ENCODE assay signal across 11 cellular contexts in genomic region chr1:214310010-214310409, GRCh38. TPM values are rescaled to one million over a fixed set of nuclear protein-coding genes. Genes with fewer than 3 reads are reported as not detected.
DNase-seq lines count a peak whose midpoint lies in the region; ATAC-seq and TF ChIP-seq lines count a peak whose summit lies in the region.
"Had no signal": no experiment of that assay in that cellular context is flagged by ENCODE, and none has a peak within 500 bp of the region (broad histone marks: within the 10 kb centered on the region; RNA-seq: fewer than 3 reads in every experiment).

No MANE protein-coding gene starts in this region.

- no peaks in the 10 kb centered on the region for H3K27me3 ChIP-seq in Karpas-422 (ENCODE audit: low read length)

- H3K9me2 ChIP-seq in Karpas-422 (replicated peaks; ENCODE audit: insufficient read depth, low read length) = no peaks in the 10 kb centered on the region

- H3K79me2 ChIP-seq in Karpas-422 (ENCODE audit: low read length) = no peaks in the 10 kb centered on the region

- no peak overlapping the region for H3K9ac ChIP-seq in Karpas-422 (ENCODE audit: low read length)

- H3K9me3 ChIP-seq in KOPT-K1 (ENCODE audit: insufficient read depth, low read length, poor library complexity, severe bottlenecking) (no peaks in the 10 kb centered on the region), Karpas-422 (ENCODE audit: low read length) (no peaks in the 10 kb centered on the region)
- H3K9me3 ChIP-seq: prostate gland had no signal

- TF ChIP-seq POLR2A in GM18505 (IDR thresholded peaks at IDR 0.05; ENCODE audit: borderline replicate concordance, extremely low read depth, insufficient read depth, insufficient read length) = no peak

- DNase-seq in fibroblast of pulmonary artery (ENCODE audit: low read depth) (peak; percentile 32), kidney tubule cell (ENCODE audit: low spot score) (no peak), Karpas-422 (no peak), putamen (ENCODE audit: low spot score) (no peak), HPDE6-E6E7 (ENCODE audit: extremely low spot score) (no peak)
- DNase-seq: amniotic stem cell had no signal

- H3K4me3 ChIP-seq in fibroblast of pulmonary artery (replicated peaks; ENCODE audit: low read depth, low read length) (no peak overlapping the region), Karpas-422 (ENCODE audit: low read length) (no peak overlapping the region)
- H3K4me3 ChIP-seq: prostate gland had no signal

- ATAC-seq in GM18505 (IDR thresholded peaks at IDR 0.05; ENCODE audit: unreplicated experiment) (peak; percentile 57), GM21526 (IDR thresholded peaks at IDR 0.05; ENCODE audit: low FRiP score, unreplicated experiment) (peak; percentile 68)

- H3K4me1 ChIP-seq in Karpas-422 (ENCODE audit: low read length) = no peaks in the 10 kb centered on the region
- H3K4me1 ChIP-seq: prostate gland had no signal

- H3K36me3 ChIP-seq in KOPT-K1 (ENCODE audit: insufficient read depth, low read length) (peaks cover 15% of the 10 kb centered on the region), Karpas-422 (ENCODE audit: insufficient read depth, low read length) (no peaks in the 10 kb centered on the region)
- H3K36me3 ChIP-seq: prostate gland had no signal

- peak overlapping the region; percentile 65 for H3K27ac ChIP-seq in KOPT-K1 (ENCODE audit: low read depth, low read length, poor library complexity, severe bottlenecking)
- no peak overlapping the region for H3K27ac ChIP-seq in Karpas-422 (ENCODE audit: low read length)
- H3K27ac ChIP-seq: epithelial cell of prostate, prostate gland had no signal

- H4K20me1 ChIP-seq in Karpas-422 (ENCODE audit: insufficient read depth, low read depth, low read length) = peaks cover 8% of the 10 kb centered on the region; the same call in 1 of the 2 replicates

- TF ChIP-seq CTCF in fibroblast of pulmonary artery (IDR thresholded peaks at IDR 0.05; ENCODE audit: low read length, missing control alignments) = no peak

- H3K4me2 ChIP-seq in Karpas-422 (ENCODE audit: low read depth, low read length, poor library complexity, severe bottlenecking) = no peak overlapping the region

- no peak overlapping the region for H2AFZ ChIP-seq in Karpas-422 (ENCODE audit: low read length)

RNA-seq across cellular contexts. Expression of gene SMYD2, which starts 29.1 kb away (rescaled TPM):
- 33.1 and 63.2 TPM in 2 replicates for total RNA-seq in Karpas-422 (2014; rRNA removed; shearing (Covaris generic); ENCODE audit: low replicate concordance)
